5 cellular contexts compared by ENCODE assay signal in genomic region chr14:101234588-101234937, GRCh38.
"Had no signal": no experiment of that assay in that cellular context is flagged by ENCODE, and none has a peak within 500 bp of the region (broad histone marks: within the 10 kb centered on the region; RNA-seq: fewer than 3 reads in every experiment).

No MANE protein-coding gene starts in this region.

- ATAC-seq: naive thymus-derived CD8-positive, alpha-beta T cell had no signal

- H3K27me3 ChIP-seq: uterus had no signal

- H3K4me3 ChIP-seq: dorsolateral prefrontal cortex, left lung, tibial artery, uterus had no signal

- H3K36me3 ChIP-seq: left lung, tibial artery, uterus had no signal

- H3K27ac ChIP-seq: dorsolateral prefrontal cortex, left lung, tibial artery, uterus had no signal

- H3K9me3 ChIP-seq: left lung, tibial artery, uterus had no signal

- H3K4me1 ChIP-seq: left lung, tibial artery, uterus had no signal
